Comparison of ENCODE assay signal across 1 cellular context in the genomic region with DNA sequence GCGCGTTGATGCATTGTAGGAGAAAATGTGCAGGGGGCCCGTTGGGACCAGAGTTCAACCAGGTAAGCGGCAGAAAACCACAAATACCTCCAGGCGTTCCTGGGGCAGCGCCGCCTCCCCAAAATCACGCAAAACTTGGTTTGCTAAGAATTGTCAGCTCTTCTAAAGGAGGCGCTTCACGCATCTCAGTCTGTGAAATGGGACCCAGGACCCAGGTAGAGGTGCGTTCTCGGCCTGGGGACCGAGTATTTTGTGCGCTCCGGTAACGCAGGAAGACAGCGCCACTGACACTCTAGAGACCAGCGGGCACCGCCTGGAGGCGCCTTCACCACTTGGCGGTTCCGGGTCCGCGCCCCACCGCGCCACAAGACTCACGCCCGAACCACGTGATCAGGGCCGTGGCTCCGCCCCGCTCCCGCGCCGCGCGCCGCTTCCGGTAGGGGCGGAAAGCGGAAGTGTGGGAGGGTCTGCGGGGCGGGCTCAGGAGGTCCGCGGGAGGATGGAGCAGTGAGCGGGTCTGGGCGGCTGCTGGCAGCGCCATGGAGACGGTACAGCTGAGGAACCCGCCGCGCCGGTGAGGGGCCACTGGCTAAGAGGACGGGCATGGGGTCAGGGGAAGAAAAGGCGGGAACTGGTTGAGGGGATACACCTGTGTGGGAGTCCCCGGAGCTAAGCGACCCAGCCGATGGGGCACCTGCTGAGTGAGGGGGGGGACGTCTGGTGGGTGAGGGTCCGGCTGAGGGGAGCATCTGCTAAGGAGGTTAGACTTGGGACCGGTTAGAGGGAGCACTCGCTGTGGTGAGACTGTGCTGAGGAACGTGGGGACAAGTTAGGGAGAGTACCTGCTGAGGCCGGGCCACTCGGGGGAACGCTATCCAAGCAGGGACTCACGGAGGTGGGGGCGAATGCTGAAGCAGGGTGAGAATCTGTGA.
TF ChIP-seq lines count a peak whose summit lies in the region.

STK4 (plus strand) TSS at position 483 of the 932 bp plus-strand sequence; CDS start at position 540, 57 bp downstream.

TF ChIP-seq in HepG2, 621 proteins besides CTCF, POLR2A, EP300 and RAD21 (continued from another document and continues in another):
- peak; percentile 84; the same call in 1 of the 2 replicates for TF ChIP-seq KIAA2018 (CRISPR knock-in tag; IDR thresholded peaks at IDR 0.05; ENCODE audit: borderline replicate concordance)
- no peak for TF ChIP-seq TCF12 (IDR thresholded peaks at IDR 0.05)
- TF ChIP-seq TCF12 (CRISPR knock-in tag; IDR thresholded peaks at IDR 0.05): 0 out of 2 replicates have a peak, but pooled peaks have one; percentile 9
- TF ChIP-seq SALL2 (CRISPR knock-in tag; IDR thresholded peaks at IDR 0.05): peak; percentile 99
- peak; percentile 100 for TF ChIP-seq ZGPAT (CRISPR knock-in tag; IDR thresholded peaks at IDR 0.05)
- TF ChIP-seq SMAD3 (CRISPR knock-in tag; IDR thresholded peaks at IDR 0.05): peak; percentile 89; the same call in 1 of the 2 replicates
- peak; percentile 98 for TF ChIP-seq MEF2D (CRISPR knock-in tag; IDR thresholded peaks at IDR 0.05)
- TF ChIP-seq, protein P1, sequence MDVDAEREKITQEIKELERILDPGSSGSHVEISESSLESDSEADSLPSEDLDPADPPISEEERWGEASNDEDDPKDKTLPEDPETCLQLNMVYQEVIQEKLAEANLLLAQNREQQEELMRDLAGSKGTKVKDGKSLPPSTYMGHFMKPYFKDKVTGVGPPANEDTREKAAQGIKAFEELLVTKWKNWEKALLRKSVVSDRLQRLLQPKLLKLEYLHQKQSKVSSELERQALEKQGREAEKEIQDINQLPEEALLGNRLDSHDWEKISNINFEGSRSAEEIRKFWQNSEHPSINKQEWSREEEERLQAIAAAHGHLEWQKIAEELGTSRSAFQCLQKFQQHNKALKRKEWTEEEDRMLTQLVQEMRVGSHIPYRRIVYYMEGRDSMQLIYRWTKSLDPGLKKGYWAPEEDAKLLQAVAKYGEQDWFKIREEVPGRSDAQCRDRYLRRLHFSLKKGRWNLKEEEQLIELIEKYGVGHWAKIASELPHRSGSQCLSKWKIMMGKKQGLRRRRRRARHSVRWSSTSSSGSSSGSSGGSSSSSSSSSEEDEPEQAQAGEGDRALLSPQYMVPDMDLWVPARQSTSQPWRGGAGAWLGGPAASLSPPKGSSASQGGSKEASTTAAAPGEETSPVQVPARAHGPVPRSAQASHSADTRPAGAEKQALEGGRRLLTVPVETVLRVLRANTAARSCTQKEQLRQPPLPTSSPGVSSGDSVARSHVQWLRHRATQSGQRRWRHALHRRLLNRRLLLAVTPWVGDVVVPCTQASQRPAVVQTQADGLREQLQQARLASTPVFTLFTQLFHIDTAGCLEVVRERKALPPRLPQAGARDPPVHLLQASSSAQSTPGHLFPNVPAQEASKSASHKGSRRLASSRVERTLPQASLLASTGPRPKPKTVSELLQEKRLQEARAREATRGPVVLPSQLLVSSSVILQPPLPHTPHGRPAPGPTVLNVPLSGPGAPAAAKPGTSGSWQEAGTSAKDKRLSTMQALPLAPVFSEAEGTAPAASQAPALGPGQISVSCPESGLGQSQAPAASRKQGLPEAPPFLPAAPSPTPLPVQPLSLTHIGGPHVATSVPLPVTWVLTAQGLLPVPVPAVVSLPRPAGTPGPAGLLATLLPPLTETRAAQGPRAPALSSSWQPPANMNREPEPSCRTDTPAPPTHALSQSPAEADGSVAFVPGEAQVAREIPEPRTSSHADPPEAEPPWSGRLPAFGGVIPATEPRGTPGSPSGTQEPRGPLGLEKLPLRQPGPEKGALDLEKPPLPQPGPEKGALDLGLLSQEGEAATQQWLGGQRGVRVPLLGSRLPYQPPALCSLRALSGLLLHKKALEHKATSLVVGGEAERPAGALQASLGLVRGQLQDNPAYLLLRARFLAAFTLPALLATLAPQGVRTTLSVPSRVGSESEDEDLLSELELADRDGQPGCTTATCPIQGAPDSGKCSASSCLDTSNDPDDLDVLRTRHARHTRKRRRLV (CRISPR knock-in tag; IDR thresholded peaks at IDR 0.05): peak; percentile 91
- peak; percentile 94 for TF ChIP-seq ZBTB42 (CRISPR knock-in tag; IDR thresholded peaks at IDR 0.05)
- peak; percentile 88 for TF ChIP-seq ZNF276 (CRISPR knock-in tag; IDR thresholded peaks at IDR 0.05; ENCODE audit: low read depth)
- TF ChIP-seq POLR2G (IDR thresholded peaks at IDR 0.05; ENCODE audit: low read depth, low read length): peak; percentile 99
- TF ChIP-seq ARID2 (CRISPR knock-in tag; IDR thresholded peaks at IDR 0.05; ENCODE audit: borderline replicate concordance): peak; percentile 89
- peak; percentile 95 for TF ChIP-seq MEIS1 (CRISPR knock-in tag; IDR thresholded peaks at IDR 0.05; ENCODE audit: borderline replicate concordance)
- TF ChIP-seq HHEX (CRISPR knock-in tag; IDR thresholded peaks at IDR 0.05): 0 out of 2 replicates have a peak, but pooled peaks have one; percentile 9
- TF ChIP-seq ZNF790 (CRISPR knock-in tag; IDR thresholded peaks at IDR 0.05; ENCODE audit: borderline replicate concordance): peak; percentile 95
- TF ChIP-seq, protein P2, sequence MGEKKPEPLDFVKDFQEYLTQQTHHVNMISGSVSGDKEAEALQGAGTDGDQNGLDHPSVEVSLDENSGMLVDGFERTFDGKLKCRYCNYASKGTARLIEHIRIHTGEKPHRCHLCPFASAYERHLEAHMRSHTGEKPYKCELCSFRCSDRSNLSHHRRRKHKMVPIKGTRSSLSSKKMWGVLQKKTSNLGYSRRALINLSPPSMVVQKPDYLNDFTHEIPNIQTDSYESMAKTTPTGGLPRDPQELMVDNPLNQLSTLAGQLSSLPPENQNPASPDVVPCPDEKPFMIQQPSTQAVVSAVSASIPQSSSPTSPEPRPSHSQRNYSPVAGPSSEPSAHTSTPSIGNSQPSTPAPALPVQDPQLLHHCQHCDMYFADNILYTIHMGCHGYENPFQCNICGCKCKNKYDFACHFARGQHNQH (CRISPR knock-in tag; IDR thresholded peaks at IDR 0.05): peak; percentile 99
- peak; percentile 99 for TF ChIP-seq NFATC3 (CRISPR knock-in tag; IDR thresholded peaks at IDR 0.05)
- TF ChIP-seq, protein P3, sequence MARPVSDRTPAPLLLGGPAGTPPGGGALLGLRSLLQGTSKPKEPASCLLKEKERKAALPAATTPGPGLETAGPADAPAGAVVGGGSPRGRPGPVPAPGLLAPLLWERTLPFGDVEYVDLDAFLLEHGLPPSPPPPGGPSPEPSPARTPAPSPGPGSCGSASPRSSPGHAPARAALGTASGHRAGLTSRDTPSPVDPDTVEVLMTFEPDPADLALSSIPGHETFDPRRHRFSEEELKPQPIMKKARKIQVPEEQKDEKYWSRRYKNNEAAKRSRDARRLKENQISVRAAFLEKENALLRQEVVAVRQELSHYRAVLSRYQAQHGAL (CRISPR knock-in tag; IDR thresholded peaks at IDR 0.05; ENCODE audit: not compliant biosample characterization): no peak
- peak; percentile 88 for TF ChIP-seq ZFY (CRISPR knock-in tag; IDR thresholded peaks at IDR 0.05)
- TF ChIP-seq ZSCAN9 (CRISPR knock-in tag; IDR thresholded peaks at IDR 0.05; ENCODE audit: borderline replicate concordance): peak; percentile 94
- TF ChIP-seq, protein P4, sequence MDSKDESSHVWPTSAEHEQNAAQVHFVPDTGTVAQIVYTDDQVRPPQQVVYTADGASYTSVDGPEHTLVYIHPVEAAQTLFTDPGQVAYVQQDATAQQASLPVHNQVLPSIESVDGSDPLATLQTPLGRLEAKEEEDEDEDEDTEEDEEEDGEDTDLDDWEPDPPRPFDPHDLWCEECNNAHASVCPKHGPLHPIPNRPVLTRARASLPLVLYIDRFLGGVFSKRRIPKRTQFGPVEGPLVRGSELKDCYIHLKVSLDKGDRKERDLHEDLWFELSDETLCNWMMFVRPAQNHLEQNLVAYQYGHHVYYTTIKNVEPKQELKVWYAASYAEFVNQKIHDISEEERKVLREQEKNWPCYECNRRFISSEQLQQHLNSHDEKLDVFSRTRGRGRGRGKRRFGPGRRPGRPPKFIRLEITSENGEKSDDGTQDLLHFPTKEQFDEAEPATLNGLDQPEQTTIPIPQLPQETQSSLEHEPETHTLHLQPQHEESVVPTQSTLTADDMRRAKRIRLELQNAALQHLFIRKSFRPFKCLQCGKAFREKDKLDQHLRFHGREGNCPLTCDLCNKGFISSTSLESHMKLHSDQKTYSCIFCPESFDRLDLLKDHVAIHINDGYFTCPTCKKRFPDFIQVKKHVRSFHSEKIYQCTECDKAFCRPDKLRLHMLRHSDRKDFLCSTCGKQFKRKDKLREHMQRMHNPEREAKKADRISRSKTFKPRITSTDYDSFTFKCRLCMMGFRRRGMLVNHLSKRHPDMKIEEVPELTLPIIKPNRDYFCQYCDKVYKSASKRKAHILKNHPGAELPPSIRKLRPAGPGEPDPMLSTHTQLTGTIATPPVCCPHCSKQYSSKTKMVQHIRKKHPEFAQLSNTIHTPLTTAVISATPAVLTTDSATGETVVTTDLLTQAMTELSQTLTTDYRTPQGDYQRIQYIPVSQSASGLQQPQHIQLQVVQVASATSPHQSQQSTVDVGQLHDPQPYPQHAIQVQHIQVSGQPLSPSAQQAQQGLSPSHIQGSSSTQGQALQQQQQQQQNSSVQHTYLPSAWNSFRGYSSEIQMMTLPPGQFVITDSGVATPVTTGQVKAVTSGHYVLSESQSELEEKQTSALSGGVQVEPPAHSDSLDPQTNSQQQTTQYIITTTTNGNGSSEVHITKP (CRISPR knock-in tag; IDR thresholded peaks at IDR 0.05; ENCODE audit: low read depth): 0 out of 2 replicates have a peak, but pooled peaks have one; percentile 72
- TF ChIP-seq NFE2 (CRISPR knock-in tag; IDR thresholded peaks at IDR 0.05): no peak
- TF ChIP-seq FOXK2 (IDR thresholded peaks at IDR 0.05): no peak
- peak; percentile 97 for TF ChIP-seq KLF9 (CRISPR knock-in tag; IDR thresholded peaks at IDR 0.05; ENCODE audit: low read depth)
- peak; percentile 95 for TF ChIP-seq KDM5B (CRISPR knock-in tag; IDR thresholded peaks at IDR 0.05; ENCODE audit: borderline replicate concordance)
